In genomic region chr17:39791296-39791992, GRCh38 we compare ENCODE assay signal across 13 cellular contexts. TPM values are rescaled to one million over a fixed set of nuclear protein-coding genes. Genes with fewer than 3 reads are reported as not detected.
DNase-seq lines count a peak whose midpoint lies in the region; ATAC-seq, FAIRE-seq and TF ChIP-seq lines count a peak whose summit lies in the region.
"Had no signal": no experiment of that assay in that cellular context is flagged by ENCODE, and none has a peak within 500 bp of the region (broad histone marks: within the 10 kb centered on the region; RNA-seq: fewer than 3 reads in every experiment).

No MANE protein-coding gene starts in this region.

- H3K27ac Mint-ChIP-seq in activated T-cell treated with anti-CD3 and anti-CD28 coated beads, Interleukin-2, amount 50 U/mL, for 72 hours, result peak overlapping the region; percentile 85
- no peak overlapping the region for H3K27ac Mint-ChIP-seq in neural progenitor cell

- FAIRE-seq in GM12891 (lab: Jason Lieb, UNC), result no peak

- no peaks in the 10 kb centered on the region for H3K27me3 Mint-ChIP-seq in activated T-cell treated with anti-CD3 and anti-CD28 coated beads, Interleukin-2, amount 50 U/mL, for 72 hours (ENCODE audit: low read depth)
- peaks cover 2% of the 10 kb centered on the region for H3K27me3 Mint-ChIP-seq in neural progenitor cell (ENCODE audit: insufficient read depth, low read depth)

- no peaks in the 10 kb centered on the region for H3K79me2 ChIP-seq in neural progenitor cell (ENCODE audit: low read depth)

- H4K20me1 ChIP-seq in neural progenitor cell (ENCODE audit: low read depth), result no peaks in the 10 kb centered on the region

- H2AFZ ChIP-seq in neural progenitor cell (replicated peaks), result no peak overlapping the region

- H3K4me2 ChIP-seq in neural progenitor cell, result peak overlapping the region; percentile 47

- H3K27ac ChIP-seq in neural progenitor cell, result no peak overlapping the region
- H3K27ac ChIP-seq: breast epithelium, prostate gland, upper lobe of right lung had no signal

- H3K4me1 Mint-ChIP-seq in activated T-cell treated with anti-CD3 and anti-CD28 coated beads, Interleukin-2, amount 50 U/mL, for 72 hours (ENCODE audit: low read depth), result peaks cover 64% of the 10 kb centered on the region
- no peaks in the 10 kb centered on the region for H3K4me1 Mint-ChIP-seq in neural progenitor cell

- peak; percentile 90 to 91 for ATAC-seq in activated T-cell treated with anti-CD3 and anti-CD28 coated beads, Interleukin-2, amount 50 U/mL, for 72 hours (replicated peaks in 1 of 2)
- no peak for ATAC-seq in HG03520 (IDR thresholded peaks at IDR 0.05; ENCODE audit: unreplicated experiment)
- ATAC-seq: upper lobe of right lung had no signal

- TF ChIP-seq POLR2A in GM12891 (IDR thresholded peaks at IDR 0.05; ENCODE audit: low read depth, low read length), result no peak

- H3K4me3 ChIP-seq in neural progenitor cell, result no peak overlapping the region
- H3K4me3 ChIP-seq: breast epithelium, prostate gland, upper lobe of right lung had no signal

- peaks cover 16% of the 10 kb centered on the region for H3K4me1 ChIP-seq in neural progenitor cell
- H3K4me1 ChIP-seq: breast epithelium, prostate gland, upper lobe of right lung had no signal

- peaks cover 6% of the 10 kb centered on the region for H3F3A ChIP-seq in neural progenitor cell (ENCODE audit: low read depth)

- DNase-seq in activated gamma-delta T cell treated with Interleukin-2 at 50 U/mL for 16 hours (peak; percentile 21), activated gamma-delta T cell (lab: John Stamatoyannopoulos, UW) (no peak), neural progenitor cell (ENCODE audit: low spot score) (peak; percentile 54), GM12891 (ENCODE audit: insufficient read length, low spot score) (no peak), NCI-H526 treated with DMSO at 0.1 percent for 48 hours (lab: John Stamatoyannopoulos, UW) (no peak), cerebellar nuclear complex (lab: John Stamatoyannopoulos, UW) (no peak)
- peak; percentile 64 to 70 for DNase-seq in activated T-cell treated with anti-CD3 and anti-CD28 coated beads, Interleukin-2, amount 50 U/mL, for 72 hours
- DNase-seq: GF-D8, mesenchymal stem cell, upper lobe of right lung had no signal

- H3K9me3 ChIP-seq in neural progenitor cell (ENCODE audit: low read depth), result no peaks in the 10 kb centered on the region
- H3K9me3 ChIP-seq: breast epithelium, prostate gland, upper lobe of right lung had no signal

- peak overlapping the region; percentile 64 to 80 for H3K4me3 Mint-ChIP-seq in activated T-cell treated with anti-CD3 and anti-CD28 coated beads, Interleukin-2, amount 50 U/mL, for 72 hours
- no peak overlapping the region for H3K4me3 Mint-ChIP-seq in neural progenitor cell

- H3K36me3 Mint-ChIP-seq in activated T-cell treated with anti-CD3 and anti-CD28 coated beads, Interleukin-2, amount 50 U/mL, for 72 hours (ENCODE audit: insufficient read depth in 2 of 2), result peaks cover 17 to 27% of the 10 kb centered on the region in 2 donors
- no peaks in the 10 kb centered on the region for H3K36me3 Mint-ChIP-seq in neural progenitor cell

- no peaks in the 10 kb centered on the region for H3K27me3 ChIP-seq in neural progenitor cell
- H3K27me3 ChIP-seq: breast epithelium had no signal

- no peaks in the 10 kb centered on the region for H3K36me3 ChIP-seq in neural progenitor cell
- H3K36me3 ChIP-seq: breast epithelium, prostate gland, upper lobe of right lung had no signal

- H3K9ac ChIP-seq in neural progenitor cell, result no peak overlapping the region

- H3K9me3 Mint-ChIP-seq in activated T-cell treated with anti-CD3 and anti-CD28 coated beads, Interleukin-2, amount 50 U/mL, for 72 hours, result no peaks in the 10 kb centered on the region
- H3K9me3 Mint-ChIP-seq in neural progenitor cell, result no peaks in the 10 kb centered on the region

- TF ChIP-seq CTCF in neural progenitor cell (IDR thresholded peaks at IDR 0.05), result no peak

TF ChIP-seq in GM12891, 5 proteins besides CTCF, POLR2A, EP300 and RAD21:
- no peak for TF ChIP-seq SPI1 (IDR thresholded peaks at IDR 0.05; ENCODE audit: low read depth, low read length)
- no peak for TF ChIP-seq POU2F2 (IDR thresholded peaks at IDR 0.05; ENCODE audit: low read depth, low read length)
- no peak for TF ChIP-seq POLR2AphosphoS5 (IDR thresholded peaks at IDR 0.05; ENCODE audit: low read depth, low read length)
- TF ChIP-seq TAF1 (IDR thresholded peaks at IDR 0.05; ENCODE audit: low read depth, low read length), result no peak
- TF ChIP-seq PAX5 (IDR thresholded peaks at IDR 0.05; ENCODE audit: insufficient read depth, low read length, severe bottlenecking), result no peak

RNA-seq across cellular contexts. Expression of gene GRB7, which starts 53.7 kb away (rescaled TPM):
- total RNA-seq in activated T-cell treated with anti-CD3 and anti-CD28 coated beads, Interleukin-2, amount 50 U/mL, for 72 hours, result 1 to 10 TPM; 3.5 to 6.0 TPM
- total RNA-seq in neural progenitor cell (ENCODE audit: low replicate concordance), result 6.0 and 8.0 TPM in 2 replicates
- 0.49 TPM for polyA plus RNA-seq in GM12891 (2012; ENCODE audit: low read depth, missing spikeins)

Comparison
In these comparisons a context has a peak if more than half of its experiments do, and no peak if none do; other contexts are left out.
1. DNase-seq: peak in activated gamma-delta T cell treated with Interleukin-2 at 50 U/mL for 16 hours (single experiment), activated T-cell treated with anti-CD3 and anti-CD28 coated beads, Interleukin-2, amount 50 U/mL, for 72 hours (2 of 2) and neural progenitor cell (single experiment); none in activated gamma-delta T cell (single experiment), GM12891 (single experiment), NCI-H526 treated with DMSO at 0.1 percent for 48 hours (single experiment) and cerebellar nuclear complex (0 of 2).